ENCODE assay signal across 12 cellular contexts in genomic region chr11:126163074-126163700, GRCh38. TPM values are rescaled to one million over a fixed set of nuclear protein-coding genes. Genes with fewer than 3 reads are reported as not detected.
DNase-seq lines count a peak whose midpoint lies in the region; ATAC-seq and TF ChIP-seq lines count a peak whose summit lies in the region.
"Had no signal": no experiment of that assay in that cellular context is flagged by ENCODE, and none has a peak within 500 bp of the region (broad histone marks: within the 10 kb centered on the region; RNA-seq: fewer than 3 reads in every experiment).

No MANE protein-coding gene starts in this region.

- H3K4me3 Mint-ChIP-seq in activated CD4-positive, alpha-beta T cell treated with anti-CD3 and anti-CD28 coated beads, Interleukin-2, amount 10 ng/mL, durations not matched to agents 24 days and 14 days = no peak overlapping the region

- DNase-seq in AG10803 (ENCODE audit: low read depth) = peak; percentile 95
- DNase-seq in cardiac fibroblast (ENCODE audit: low read depth in 2 of 2) = peak; percentile 10 to 74
- peak; percentile 96 for DNase-seq in myocyte (ENCODE audit: low read depth)
- DNase-seq in OCI-M2 (lab: John Stamatoyannopoulos, UW; ENCODE audit: unreplicated experiment) = no peak
- no peak for DNase-seq in activated CD4-positive, alpha-beta T cell treated with anti-CD3 and anti-CD28 coated beads, Interleukin-2, amount 10 ng/mL, durations not matched to agents 24 days and 14 days
- no peak for DNase-seq in activated CD4-positive, alpha-beta T cell treated with anti-CD3 and anti-CD28 coated beads, Interleukin-2, amount 50 U/mL, for 48 hours
- DNase-seq: activated gamma-delta T cell, DMS153, KBM-7, SW 1271 had no signal

- H3K4me3 ChIP-seq in AG10803 (ENCODE audit: low read length) (no peak overlapping the region), cardiac fibroblast (replicated peaks in 1 of 2; ENCODE audit: low read depth in 2 of 2, low read length in 2 of 2) (no peak overlapping the region)

- no peaks in the 10 kb centered on the region for H3K36me3 Mint-ChIP-seq in activated CD4-positive, alpha-beta T cell treated with anti-CD3 and anti-CD28 coated beads, Interleukin-2, amount 10 ng/mL, durations not matched to agents 24 days and 14 days (ENCODE audit: low read depth)

- H3K4me1 Mint-ChIP-seq in activated CD4-positive, alpha-beta T cell treated with anti-CD3 and anti-CD28 coated beads, Interleukin-2, amount 10 ng/mL, durations not matched to agents 24 days and 14 days = peaks cover 2% of the 10 kb centered on the region

- H3K9me3 ChIP-seq in KOPT-K1 (ENCODE audit: insufficient read depth, low read length, poor library complexity, severe bottlenecking) = no peaks in the 10 kb centered on the region

- TF ChIP-seq CTCF in AG10803 (conservative IDR thresholded peaks at IDR 0.05; ENCODE audit: low read length) (peak; percentile 39), cardiac fibroblast (IDR thresholded peaks at IDR 0.05; ENCODE audit: low read depth, low read length) (no peak)

- ATAC-seq in GM18511 (IDR thresholded peaks at IDR 0.05; ENCODE audit: unreplicated experiment) = no peak

- H3K27me3 Mint-ChIP-seq in activated CD4-positive, alpha-beta T cell treated with anti-CD3 and anti-CD28 coated beads, Interleukin-2, amount 10 ng/mL, durations not matched to agents 24 days and 14 days = peaks cover 2% of the 10 kb centered on the region

- intact Hi-C loops in activated CD4-positive, alpha-beta T cell treated with anti-CD3 and anti-CD28 coated beads, Interleukin-2, amount 10 ng/mL, durations not matched to agents 24 days and 14 days (cut with micrococcal nuclease) = no loop called here

- H3K36me3 ChIP-seq in KOPT-K1 (ENCODE audit: insufficient read depth, low read length) = no peaks in the 10 kb centered on the region

- H3K9me3 Mint-ChIP-seq in activated CD4-positive, alpha-beta T cell treated with anti-CD3 and anti-CD28 coated beads, Interleukin-2, amount 10 ng/mL, durations not matched to agents 24 days and 14 days = no peaks in the 10 kb centered on the region

- H3K27ac Mint-ChIP-seq in activated CD4-positive, alpha-beta T cell treated with anti-CD3 and anti-CD28 coated beads, Interleukin-2, amount 10 ng/mL, durations not matched to agents 24 days and 14 days = no peak overlapping the region

- H3K27ac ChIP-seq in KOPT-K1 (ENCODE audit: low read depth, low read length, poor library complexity, severe bottlenecking) = peak overlapping the region; percentile 21

RNA-seq across cellular contexts. Expression of gene RPUSD4, which starts 48.3 kb away (rescaled TPM):
- total RNA-seq in myocyte = 37.6 and 47.0 TPM in 2 replicates
- polyA plus RNA-seq in myocyte (2012) = 24.8 TPM
- total RNA-seq in activated CD4-positive, alpha-beta T cell treated with anti-CD3 and anti-CD28 coated beads, Interleukin-2, amount 10 ng/mL, durations not matched to agents 24 days and 14 days = 48.6 and 51.1 TPM in 2 replicates

RNA-seq across cellular contexts. Expression of gene FAM118B, which starts 48.4 kb away (rescaled TPM):
- total RNA-seq in myocyte = 33.8 and 34.2 TPM in 2 replicates
- polyA plus RNA-seq in myocyte (2012) = 27.1 TPM
- total RNA-seq in activated CD4-positive, alpha-beta T cell treated with anti-CD3 and anti-CD28 coated beads, Interleukin-2, amount 10 ng/mL, durations not matched to agents 24 days and 14 days = 12.8 and 14.2 TPM in 2 replicates

Comparison
In these comparisons a context has a peak if more than half of its experiments do, and no peak if none do; other contexts are left out.
1. DNase-seq: peak in AG10803 (single experiment), cardiac fibroblast (2 of 2) and myocyte (single experiment); none in OCI-M2 (single experiment), activated CD4-positive, alpha-beta T cell treated with anti-CD3 and anti-CD28 coated beads, Interleukin-2, amount 10 ng/mL, durations not matched to agents 24 days and 14 days (single experiment) and activated CD4-positive, alpha-beta T cell treated with anti-CD3 and anti-CD28 coated beads, Interleukin-2, amount 50 U/mL, for 48 hours (0 of 2).